28 cellular contexts compared by ENCODE assay signal in genomic region chr3:44965165-44965564, GRCh38. TPM values are rescaled to one million over a fixed set of nuclear protein-coding genes. Genes with fewer than 3 reads are reported as not detected.
DNase-seq lines count a peak whose midpoint lies in the region; ATAC-seq, FAIRE-seq and TF ChIP-seq lines count a peak whose summit lies in the region.
"Had no signal": no experiment of that assay in that cellular context is flagged by ENCODE, and none has a peak within 500 bp of the region (broad histone marks: within the 10 kb centered on the region; RNA-seq: fewer than 3 reads in every experiment).

No MANE protein-coding gene starts in this region.

- peaks cover 2% of the 10 kb centered on the region for H3K9me1 ChIP-seq in keratinocyte (ENCODE audit: control insufficient read depth, extremely low read depth, insufficient read depth, low read length)

- H3K9me3 ChIP-seq in SK-N-MC (ENCODE audit: low read depth, low read length) (no peaks in the 10 kb centered on the region), keratinocyte (ENCODE audit: control insufficient read depth, low read depth, low read length) (no peaks in the 10 kb centered on the region), aorta (ENCODE audit: control insufficient read depth, low read length) (no peaks in the 10 kb centered on the region)
- H3K9me3 ChIP-seq: SJSA1 had no signal

- peaks cover 91 to 94% of the 10 kb centered on the region in 2 donors for H3K4me1 Mint-ChIP-seq in natural killer cell
- H3K4me1 Mint-ChIP-seq in natural killer cell treated with Interleukin-12 subunit alpha and Interleukin-12 subunit beta and Interleukin-15 and Interleukin-18, amount 100 ng/mL, for 72 hours (ENCODE audit: low read depth in 2 of 2): peaks cover 78 to 83% of the 10 kb centered on the region in 2 donors

- 84 to 92% methylated on average over 3 of the region's 3 CpGs for WGBS in aorta, 2 donors

- ATAC-seq in natural killer cell (no peak), aorta (ENCODE audit: low FRiP score) (peak; percentile 10), GM18858 (IDR thresholded peaks at IDR 0.05; ENCODE audit: unreplicated experiment) (no peak)
- ATAC-seq in natural killer cell treated with Interleukin-12 subunit alpha and Interleukin-12 subunit beta and Interleukin-15 and Interleukin-18, amount 100 ng/mL, for 72 hours: no peak
- ATAC-seq: HCT116, PC-3 had no signal

- dilution Hi-C loops in keratinocyte (cut with MboI; ENCODE audit: extremely low pct_ligation_motif_present, low sequenced_read_pairs): no loop called here

- H3K27me3 Mint-ChIP-seq in natural killer cell (ENCODE audit: low read depth in 2 of 2): no peaks in the 10 kb centered on the region
- H3K27me3 Mint-ChIP-seq in natural killer cell treated with Interleukin-12 subunit alpha and Interleukin-12 subunit beta and Interleukin-15 and Interleukin-18, amount 100 ng/mL, for 72 hours: no peaks in the 10 kb centered on the region
- H3K27me3 Mint-ChIP-seq: CD4-positive, alpha-beta memory T cell had no signal

- peak overlapping the region; percentile 17 for H3K4me3 Mint-ChIP-seq in natural killer cell
- no peak overlapping the region for H3K4me3 Mint-ChIP-seq in natural killer cell treated with Interleukin-12 subunit alpha and Interleukin-12 subunit beta and Interleukin-15 and Interleukin-18, amount 100 ng/mL, for 72 hours
- H3K4me3 Mint-ChIP-seq: CD4-positive, alpha-beta memory T cell had no signal

- no peak for TF ChIP-seq CTCF in natural killer cell (IDR thresholded peaks at IDR 0.05)
- no peak for TF ChIP-seq CTCF in keratinocyte (optimal IDR thresholded peaks at IDR 0.05 in 1 of 3, IDR thresholded peaks at IDR 0.05 in 1 of 3, conservative IDR thresholded peaks at IDR 0.05 in 1 of 3; ENCODE audit: extremely low read depth in 1 of 3, insufficient read depth in 2 of 3, low read length in 3 of 3)
- TF ChIP-seq CTCF in GM20000 (IDR thresholded peaks at IDR 0.05; ENCODE audit: extremely low read depth, missing control alignments): no peak

- H2AFZ ChIP-seq in keratinocyte (ENCODE audit: control insufficient read depth, low read length): no peak overlapping the region

- H3K27me3 ChIP-seq in keratinocyte (ENCODE audit: control insufficient read depth, extremely low read depth, insufficient read depth, low read length) (no peaks in the 10 kb centered on the region), aorta (ENCODE audit: control insufficient read depth in 1 of 2, insufficient read depth in 2 of 2, low read length in 1 of 2) (no peaks in the 10 kb centered on the region)
- H3K27me3 ChIP-seq: SJSA1 had no signal

- H3K4me1 ChIP-seq in keratinocyte (ENCODE audit: control insufficient read depth, extremely low read depth, insufficient read depth, low read length) (peaks cover 77% of the 10 kb centered on the region), aorta (ENCODE audit: control insufficient read depth in 1 of 2, insufficient read depth in 2 of 2, low read length in 2 of 2) (no peaks in the 10 kb centered on the region)

- peak overlapping the region; percentile 31; the same call in 1 of the 2 replicates for H3K27ac ChIP-seq in SK-N-MC
- peak overlapping the region; percentile 91 for H3K27ac ChIP-seq in keratinocyte (ENCODE audit: control insufficient read depth, insufficient read depth, low read length)
- H3K27ac ChIP-seq in aorta (ENCODE audit: low read depth in 1 of 2, low read length in 2 of 2): no peak overlapping the region
- H3K27ac ChIP-seq: SJSA1 had no signal

- H3K27ac Mint-ChIP-seq in natural killer cell: peak overlapping the region in 1 of 2 donors; percentile 51
- peak overlapping the region in 1 of 2 donors; percentile 86 for H3K27ac Mint-ChIP-seq in natural killer cell treated with Interleukin-12 subunit alpha and Interleukin-12 subunit beta and Interleukin-15 and Interleukin-18, amount 100 ng/mL, for 72 hours

- H3K9ac ChIP-seq in SK-N-MC (ENCODE audit: insufficient read length) (no peak overlapping the region), keratinocyte (ENCODE audit: control insufficient read depth, extremely low read depth, insufficient read depth, low read length) (no peak overlapping the region)

- peak; percentile 13 for FAIRE-seq in keratinocyte (lab: Jason Lieb, UNC)
- FAIRE-seq: A204.1, G401.6, H1 had no signal

- H3K4me3 ChIP-seq in SK-N-MC: no peak overlapping the region
- H3K4me3 ChIP-seq in keratinocyte (ENCODE audit: control insufficient read depth in 2 of 3, extremely low read depth in 1 of 3, insufficient read depth in 2 of 3, low read depth in 1 of 3, low read length in 3 of 3): no peak overlapping the region
- no peak overlapping the region for H3K4me3 ChIP-seq in aorta (ENCODE audit: low read length in 2 of 2)
- H3K4me3 ChIP-seq: SJSA1 had no signal

- peak overlapping the region; percentile 77 for H3K4me2 ChIP-seq in keratinocyte (ENCODE audit: control insufficient read depth, extremely low read depth, insufficient read depth, low read depth, low read length)

- H3K36me3 ChIP-seq in SK-N-MC (ENCODE audit: insufficient read depth, low read length) (no peaks in the 10 kb centered on the region), keratinocyte (ENCODE audit: control insufficient read depth in 2 of 2, extremely low read depth in 1 of 2, insufficient read depth in 2 of 2, low read length in 2 of 2) (peaks cover 0 to 5% of the 10 kb centered on the region in 2 experiments), aorta (ENCODE audit: control insufficient read depth in 1 of 2, insufficient read depth in 2 of 2, low read length in 1 of 2) (no peaks in the 10 kb centered on the region)
- H3K36me3 ChIP-seq: SJSA1 had no signal

- H3K9me3 Mint-ChIP-seq in natural killer cell: no peaks in the 10 kb centered on the region
- no peaks in the 10 kb centered on the region for H3K9me3 Mint-ChIP-seq in natural killer cell treated with Interleukin-12 subunit alpha and Interleukin-12 subunit beta and Interleukin-15 and Interleukin-18, amount 100 ng/mL, for 72 hours
- H3K9me3 Mint-ChIP-seq: CD4-positive, alpha-beta memory T cell had no signal

- intact Hi-C loops in natural killer cell (cut with micrococcal nuclease): no loop called here
- intact Hi-C loops in aorta (cut with DNase I): no loop called here

- no peak for DNase-seq in natural killer cell
- DNase-seq in natural killer cell treated with Interleukin-12 subunit alpha and Interleukin-12 subunit beta and Interleukin-15 and Interleukin-18, amount 100 ng/mL, for 72 hours (ENCODE audit: low spot score): no peak
- no peak for DNase-seq in SK-N-MC (ENCODE audit: low read depth, low spot score)
- no peak for DNase-seq in keratinocyte (ENCODE audit: low read depth, low spot score)
- peak in 1 of 2 donors; percentile 42 for DNase-seq in aorta
- no peak for DNase-seq in activated T-cell treated with anti-CD3 and anti-CD28 coated beads, Interleukin-2, amount 50 U/mL, for 1 hour
- no peak for DNase-seq in GM20000 (ENCODE audit: low spot score)
- DNase-seq: AML-193; C1 segment of cervical spinal cord; CD4-positive, alpha-beta memory T cell; COR-L47; DMS53; Kasumi-1; NCI-H1105; NCI-H146; NCI-H1930; NCI-H446; NCI-H526; NCI-H82; NK-92 treated with Interleukin-12 subunit alpha and Interleukin-12 subunit beta, amount 100 ng/mL, for 24 hours; PC-3; Right ventricle myocardium superior had no signal

- H4K20me1 ChIP-seq in keratinocyte (ENCODE audit: control insufficient read depth, extremely low read depth, insufficient read depth, low read length): no peaks in the 10 kb centered on the region

- H3K79me2 ChIP-seq in keratinocyte (ENCODE audit: control insufficient read depth, insufficient read depth, low read length): peaks cover 69% of the 10 kb centered on the region

- no peaks in the 10 kb centered on the region for H3K36me3 Mint-ChIP-seq in natural killer cell
- no peaks in the 10 kb centered on the region for H3K36me3 Mint-ChIP-seq in natural killer cell treated with Interleukin-12 subunit alpha and Interleukin-12 subunit beta and Interleukin-15 and Interleukin-18, amount 100 ng/mL, for 72 hours

RNA-seq across cellular contexts. Expression of gene ZDHHC3, which starts 10.8 kb away (rescaled TPM):
- total RNA-seq in natural killer cell (10 to 100 TPM; 62.3 to 100.0 (median 78.6) TPM), aorta (10 to 100 TPM; 60.5 to 62.2 TPM)
- total RNA-seq in natural killer cell treated with Interleukin-12 subunit alpha and Interleukin-12 subunit beta and Interleukin-15 and Interleukin-18, amount 100 ng/mL, for 72 hours: 100 to 1,000 TPM in 1 of 2 donors, 10 to 100 TPM in 1; 63.8 to 122 TPM
- polyA plus RNA-seq in keratinocyte (151 to 203 TPM (median 162 TPM) in 3 replicates), aorta (10 to 100 TPM; 44.8 to 49.5 TPM)
- 50.8 TPM for polyA plus RNA-seq in keratinocyte (2011; ENCODE audit: low read depth)
- polyA plus RNA-seq in keratinocyte (2011; cell fraction: cytosol; rRNA removed): 193 and 216 TPM in 2 replicates
- polyA plus RNA-seq in keratinocyte (2011; cell fraction: nucleus; rRNA removed): 123 and 154 TPM in 2 replicates
- 68.9 and 89.7 TPM in 2 replicates for polyA plus RNA-seq in keratinocyte (2012; ENCODE audit: low replicate concordance)
- polyA minus RNA-seq in keratinocyte: 381 to 451 TPM (median 383 TPM) in 3 replicates
- polyA minus RNA-seq in keratinocyte (2011; cell fraction: cytosol; rRNA and poly(A)+ RNA removed): 123 TPM
- polyA minus RNA-seq in keratinocyte (2011; cell fraction: nucleus; rRNA and poly(A)+ RNA removed): 61.2 and 113 TPM in 2 replicates

RNA-seq across cellular contexts. Expression of gene EXOSC7, which starts 10.9 kb away (rescaled TPM):
- total RNA-seq in natural killer cell: 10 to 100 TPM; 32.8 to 46.6 (median 36.0) TPM
- 10 to 100 TPM; 50.7 to 75.7 TPM for total RNA-seq in natural killer cell treated with Interleukin-12 subunit alpha and Interleukin-12 subunit beta and Interleukin-15 and Interleukin-18, amount 100 ng/mL, for 72 hours
- polyA plus RNA-seq in keratinocyte: 75.9 to 94.4 TPM (median 89.3 TPM) in 3 replicates
- polyA plus RNA-seq in keratinocyte (2011; ENCODE audit: low read depth): 52.6 TPM
- 58.5 and 64.7 TPM in 2 replicates for polyA plus RNA-seq in keratinocyte (2011; cell fraction: cytosol; rRNA removed)
- polyA plus RNA-seq in keratinocyte (2011; cell fraction: nucleus; rRNA removed): 63.5 and 83.2 TPM in 2 replicates
- 77.0 and 80.2 TPM in 2 replicates for polyA plus RNA-seq in keratinocyte (2012; ENCODE audit: low replicate concordance)
- polyA minus RNA-seq in keratinocyte: 17.1 to 49.2 TPM (median 30.2 TPM) in 3 replicates
- polyA minus RNA-seq in keratinocyte (2011; cell fraction: cytosol; rRNA and poly(A)+ RNA removed): 21.9 TPM
- 19.9 and 28.8 TPM in 2 replicates for polyA minus RNA-seq in keratinocyte (2011; cell fraction: nucleus; rRNA and poly(A)+ RNA removed)
- 10 to 100 TPM; 30.7 to 31.2 TPM for total RNA-seq in aorta
- 10 to 100 TPM; 15.8 to 28.9 TPM for polyA plus RNA-seq in aorta

Comparison
In these comparisons a context has a peak if more than half of its experiments do, and no peak if none do; other contexts are left out.
1. H3K27ac ChIP-seq: peak in SK-N-MC (single experiment) and keratinocyte (single experiment); none in aorta (0 of 2).